1 cellular context compared by ENCODE assay signal in genomic region chr2:23360571-23361125, GRCh38.
TF ChIP-seq lines count a peak whose summit lies in the region.

No MANE protein-coding gene starts in this region.

TF ChIP-seq in HepG2, 621 proteins besides CTCF, POLR2A, EP300 and RAD21 (continued from another document and continues in another):
- TF ChIP-seq SNAPC4 (CRISPR knock-in tag; IDR thresholded peaks at IDR 0.05) = no peak
- TF ChIP-seq ZNF670 (CRISPR knock-in tag; IDR thresholded peaks at IDR 0.05; ENCODE audit: borderline replicate concordance) = no peak
- TF ChIP-seq ZNF790 (CRISPR knock-in tag; IDR thresholded peaks at IDR 0.05; ENCODE audit: borderline replicate concordance) = peak; percentile 18; the same call in 1 of the 2 replicates
- TF ChIP-seq ZNF160 (CRISPR knock-in tag; IDR thresholded peaks at IDR 0.05) = no peak
- no peak for TF ChIP-seq CBX1 (IDR thresholded peaks at IDR 0.05; ENCODE audit: low read depth)
- no peak for TF ChIP-seq ZNF704 (CRISPR knock-in tag; IDR thresholded peaks at IDR 0.05; ENCODE audit: borderline replicate concordance)
- no peak for TF ChIP-seq ZNF567 (CRISPR knock-in tag; IDR thresholded peaks at IDR 0.05; ENCODE audit: borderline replicate concordance)
- TF ChIP-seq ZSCAN9 (CRISPR knock-in tag; IDR thresholded peaks at IDR 0.05; ENCODE audit: borderline replicate concordance) = 0 out of 2 replicates have a peak, but pooled peaks have one; percentile 56
- TF ChIP-seq TBL1XR1 (IDR thresholded peaks at IDR 0.05; ENCODE audit: borderline replicate concordance, low read length, partially characterized antibody) = no peak
- peak; percentile 93; the same call in 1 of the 2 replicates for TF ChIP-seq TFDP1 (CRISPR knock-in tag; IDR thresholded peaks at IDR 0.05; ENCODE audit: borderline replicate concordance)
- no peak for TF ChIP-seq ZNF24 (IDR thresholded peaks at IDR 0.05)
- TF ChIP-seq ARID2 (CRISPR knock-in tag; IDR thresholded peaks at IDR 0.05; ENCODE audit: borderline replicate concordance) = no peak
- TF ChIP-seq PHF20 (CRISPR knock-in tag; IDR thresholded peaks at IDR 0.05) = no peak
- no peak for TF ChIP-seq TAF15 (IDR thresholded peaks at IDR 0.05; ENCODE audit: low read depth, low read length, poor library complexity, severe bottlenecking)
- TF ChIP-seq RELA (CRISPR knock-in tag; IDR thresholded peaks at IDR 0.05) = no peak
- TF ChIP-seq FOXA1 (IDR thresholded peaks at IDR 0.05) = no peak
- TF ChIP-seq FOXA1 (CRISPR knock-in tag; IDR thresholded peaks at IDR 0.05) = no peak
- no peak for TF ChIP-seq ZNF770 (CRISPR knock-in tag; IDR thresholded peaks at IDR 0.05)
- no peak for TF ChIP-seq ZNF569 (CRISPR knock-in tag; IDR thresholded peaks at IDR 0.05; ENCODE audit: borderline replicate concordance)
- no peak for TF ChIP-seq ZNF7 (CRISPR knock-in tag; IDR thresholded peaks at IDR 0.05)
- no peak for TF ChIP-seq ZNF33A (CRISPR knock-in tag; IDR thresholded peaks at IDR 0.05; ENCODE audit: borderline replicate concordance)
- TF ChIP-seq ZNF354B (CRISPR knock-in tag; IDR thresholded peaks at IDR 0.05) = no peak
- no peak for TF ChIP-seq MAFF (IDR thresholded peaks at IDR 0.05; ENCODE audit: low read depth, low read length)
- TF ChIP-seq GATAD1 (CRISPR knock-in tag; IDR thresholded peaks at IDR 0.05) = 0 out of 2 replicates have a peak, but pooled peaks have one; percentile 49
- no peak for TF ChIP-seq RCOR2 (CRISPR knock-in tag; IDR thresholded peaks at IDR 0.05)
- TF ChIP-seq SALL2 (CRISPR knock-in tag; IDR thresholded peaks at IDR 0.05) = no peak
- TF ChIP-seq SCMH1 (CRISPR knock-in tag; IDR thresholded peaks at IDR 0.05; ENCODE audit: borderline replicate concordance) = no peak
- TF ChIP-seq ZNF780A (CRISPR knock-in tag; IDR thresholded peaks at IDR 0.05) = no peak
- no peak for TF ChIP-seq ZNF737 (CRISPR knock-in tag; IDR thresholded peaks at IDR 0.05; ENCODE audit: borderline replicate concordance)
- 0 out of 2 replicates have a peak, but pooled peaks have one; percentile 27 for TF ChIP-seq ATF7-NPFF (CRISPR knock-in tag; IDR thresholded peaks at IDR 0.05; ENCODE audit: low read depth)
- no peak for TF ChIP-seq ZNF768 (CRISPR knock-in tag; IDR thresholded peaks at IDR 0.05)
- no peak for TF ChIP-seq ZNF816 (CRISPR knock-in tag; IDR thresholded peaks at IDR 0.05; ENCODE audit: borderline replicate concordance)
- no peak for TF ChIP-seq THAP8 (CRISPR knock-in tag; IDR thresholded peaks at IDR 0.05; ENCODE audit: borderline replicate concordance)
- TF ChIP-seq U2AF2 (IDR thresholded peaks at IDR 0.05; ENCODE audit: low read depth, low read length) = no peak
- no peak for TF ChIP-seq KMT2B (CRISPR knock-in tag; IDR thresholded peaks at IDR 0.05)
- TF ChIP-seq ZBTB34 (CRISPR knock-in tag; IDR thresholded peaks at IDR 0.05) = no peak
- 0 out of 2 replicates have a peak, but pooled peaks have one; percentile 35 for TF ChIP-seq ZNF557 (CRISPR knock-in tag; IDR thresholded peaks at IDR 0.05)
- no peak for TF ChIP-seq ZNF652 (CRISPR knock-in tag; IDR thresholded peaks at IDR 0.05; ENCODE audit: borderline replicate concordance, low read depth)
- no peak for TF ChIP-seq PREB (CRISPR knock-in tag; IDR thresholded peaks at IDR 0.05)
- TF ChIP-seq CENPT (CRISPR knock-in tag; IDR thresholded peaks at IDR 0.05; ENCODE audit: low read depth) = no peak
- TF ChIP-seq ARID3A (IDR thresholded peaks at IDR 0.05; ENCODE audit: low read depth, low read length) = no peak
- TF ChIP-seq FOXM1 (CRISPR knock-in tag; IDR thresholded peaks at IDR 0.05) = no peak
- TF ChIP-seq ZBTB14 (CRISPR knock-in tag; IDR thresholded peaks at IDR 0.05) = no peak
- no peak for TF ChIP-seq GMEB1 (CRISPR knock-in tag; IDR thresholded peaks at IDR 0.05; ENCODE audit: borderline replicate concordance)
- no peak for TF ChIP-seq NCOA5 (CRISPR knock-in tag; IDR thresholded peaks at IDR 0.05)
